Comparison of ENCODE assay signal across 17 cellular contexts in the genomic region with DNA sequence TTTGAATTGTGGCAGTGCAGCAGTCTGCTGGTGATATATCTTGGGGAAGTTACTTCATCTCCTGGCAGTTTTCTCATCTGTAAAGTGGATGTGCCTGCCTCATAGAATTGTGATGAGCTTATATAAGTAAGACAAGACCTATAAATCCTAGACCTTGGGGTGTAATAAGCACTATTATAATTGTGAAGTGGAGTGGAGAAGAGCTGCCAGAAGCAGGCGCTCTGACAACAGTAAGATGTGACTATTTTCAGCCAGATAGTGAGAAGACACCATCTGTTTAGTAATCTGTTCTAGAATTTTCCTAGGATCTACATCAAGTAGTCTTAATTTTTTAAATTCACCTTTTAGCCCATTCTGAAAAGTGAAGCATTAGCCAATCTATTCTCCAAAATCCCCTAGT.
A peak's percentile ranks its signal among the peaks of the same experiment; 100 is the strongest.
DNase-seq lines count a peak whose midpoint lies in the region; FAIRE-seq and TF ChIP-seq lines count a peak whose summit lies in the region.
"Had no signal": no experiment of that assay in that cellular context is flagged by ENCODE, and none has a peak within 500 bp of the region (broad histone marks: within the 10 kb centered on the region; RNA-seq: fewer than 3 reads in every experiment).

No MANE protein-coding gene starts in this region.

- H3K4me1 Mint-ChIP-seq in CD4-positive, alpha-beta memory T cell: no peaks in the 10 kb centered on the region

- CTCF ChIA-PET in CD4-positive, alpha-beta memory T cell (lab: Charles Lee; ENCODE audit: partially characterized antibody): no interaction called here

- DNase-seq in D721Med (ENCODE audit: insufficient read length, low spot score) (no peak), KBM-7 (peak; percentile 12), cerebellum (ENCODE audit: low spot score) (peak; percentile 60), lung microvascular endothelial cell (ENCODE audit: low read depth in 2 of 2) (peak; percentile 49 to 59), adrenal gland (no peak)
- no peak for DNase-seq in stimulated activated CD4-positive, alpha-beta T cell treated with anti-CD3 and anti-CD28 coated beads, Interleukin-4, amount 100 ng/mL, for 24 hours
- no peak for DNase-seq in CD4-positive, alpha-beta memory T cell
- DNase-seq in activated T-cell treated with anti-CD3 and anti-CD28 coated beads, Interleukin-2, amount 50 U/mL, for 1 hour: no peak
- DNase-seq: foreskin melanocyte, kidney, NCI-H226, SHP77 treated with DMSO at 0.1 percent for 48 hours had no signal

- no peaks in the 10 kb centered on the region for H3K36me3 ChIP-seq in adrenal gland (replicated peaks in 1 of 2)
- H3K36me3 ChIP-seq in CD4-positive, alpha-beta memory T cell (ENCODE audit: insufficient read depth, low read length): no peaks in the 10 kb centered on the region
- H3K36me3 ChIP-seq: HAP-1 had no signal

- TF ChIP-seq CTCF in D721Med (IDR thresholded peaks at IDR 0.05; ENCODE audit: insufficient read depth, missing control alignments): peak; percentile 39
- no peak for TF ChIP-seq CTCF in adrenal gland (IDR thresholded peaks at IDR 0.05)

- no peak overlapping the region for H3K4me3 Mint-ChIP-seq in CD4-positive, alpha-beta memory T cell
- H3K4me3 Mint-ChIP-seq: stimulated activated naive CD8-positive, alpha-beta T cell treated with anti-CD3 and anti-CD28 coated beads, Interleukin-15, Interleukin-2, amounts not matched to agents 100 ng/mL and 50 ng/mL, for 24 hours had no signal

- no peaks in the 10 kb centered on the region for H3K36me3 Mint-ChIP-seq in CD4-positive, alpha-beta memory T cell
- H3K36me3 Mint-ChIP-seq: activated naive CD4-positive, alpha-beta T cell treated with anti-CD3 and anti-CD28 coated beads, Interleukin-2, amount 50 U/mL, for 72 hours had no signal

- H3K9me3 Mint-ChIP-seq in CD4-positive, alpha-beta memory T cell: no peaks in the 10 kb centered on the region
- H3K9me3 Mint-ChIP-seq: activated naive CD4-positive, alpha-beta T cell treated with anti-CD3 and anti-CD28 coated beads, Interleukin-2, amount 50 U/mL, for 72 hours; stimulated activated naive CD8-positive, alpha-beta T cell treated with anti-CD3 and anti-CD28 coated beads, Interleukin-15, Interleukin-2, amounts not matched to agents 100 ng/mL and 50 ng/mL, for 24 hours had no signal

- POLR2A ChIA-PET in CD4-positive, alpha-beta memory T cell (lab: Charles Lee; ENCODE audit: partially characterized antibody): no interaction called here

- in situ Hi-C loops in KBM-7 (cut with MboI; ENCODE audit: low pct_unique_long_range_greater_than_20kb, low sequenced_read_pairs): no loop called here

- H3K4me3 ChIP-seq in adrenal gland: no peak overlapping the region
- no peak overlapping the region for H3K4me3 ChIP-seq in CD4-positive, alpha-beta memory T cell (ENCODE audit: low read length in 2 of 2)
- H3K4me3 ChIP-seq: coronary artery, HAP-1 had no signal

- WGBS in adrenal gland, 4 donors: 81 to 96% (median 91%) methylated on average over 1 of the region's 1 CpG

- H3K27ac Mint-ChIP-seq in CD4-positive, alpha-beta memory T cell: no peak overlapping the region
- H3K27ac Mint-ChIP-seq: activated naive CD4-positive, alpha-beta T cell treated with anti-CD3 and anti-CD28 coated beads, Interleukin-2, amount 50 U/mL, for 72 hours; stimulated activated naive CD8-positive, alpha-beta T cell treated with anti-CD3 and anti-CD28 coated beads, Interleukin-15, Interleukin-2, amounts not matched to agents 100 ng/mL and 50 ng/mL, for 24 hours had no signal

- H3K9me3 ChIP-seq in adrenal gland (replicated peaks in 1 of 3): no peaks in the 10 kb centered on the region
- H3K9me3 ChIP-seq in CD4-positive, alpha-beta memory T cell (ENCODE audit: control insufficient read depth in 1 of 2, low read length in 2 of 2): no peaks in the 10 kb centered on the region
- H3K9me3 ChIP-seq: HAP-1 had no signal

- peaks cover 2 to 8% of the 10 kb centered on the region in 2 donors for H3K27me3 Mint-ChIP-seq in CD4-positive, alpha-beta memory T cell

- H3K4me1 ChIP-seq in adrenal gland (replicated peaks in 1 of 2): no peaks in the 10 kb centered on the region
- no peaks in the 10 kb centered on the region for H3K4me1 ChIP-seq in CD4-positive, alpha-beta memory T cell (ENCODE audit: insufficient read depth, low read length)
- H3K4me1 ChIP-seq: HAP-1 had no signal

- intact Hi-C loops in adrenal gland (cut with DNase I): loop anchor here in 1 of 2 donors (10.0 kb wide), 1 partner anchor 93 kb away; no protein-coding TSS in a partner anchor
- intact Hi-C loops in CD4-positive, alpha-beta memory T cell (cut with micrococcal nuclease): no loop called here

- no peak for FAIRE-seq in D721Med (lab: Jason Lieb, UNC)
- FAIRE-seq: GM18507, kidney had no signal

- no peak for TF ChIP-seq POLR2A in adrenal gland (IDR thresholded peaks at IDR 0.05)

- H3K27me3 ChIP-seq in adrenal gland: no peaks in the 10 kb centered on the region
- H3K27me3 ChIP-seq in CD4-positive, alpha-beta memory T cell (ENCODE audit: insufficient read depth, low read length): peaks cover 5% of the 10 kb centered on the region

- no peak overlapping the region for H3K27ac ChIP-seq in adrenal gland
- no peak overlapping the region for H3K27ac ChIP-seq in CD4-positive, alpha-beta memory T cell (ENCODE audit: low read depth, low read length)
- H3K27ac ChIP-seq: coronary artery had no signal

Comparison
In these comparisons a context has a peak if more than half of its experiments do, and no peak if none do; other contexts are left out.
1. DNase-seq: peak in KBM-7 (single experiment), cerebellum (single experiment) and lung microvascular endothelial cell (2 of 2); none in D721Med (single experiment), stimulated activated CD4-positive, alpha-beta T cell treated with anti-CD3 and anti-CD28 coated beads, Interleukin-4, amount 100 ng/mL, for 24 hours (single experiment), adrenal gland (0 of 7), CD4-positive, alpha-beta memory T cell (0 of 5) and activated T-cell treated with anti-CD3 and anti-CD28 coated beads, Interleukin-2, amount 50 U/mL, for 1 hour (single experiment).